ENCODE assay signal across 17 cellular contexts in the genomic region with DNA sequence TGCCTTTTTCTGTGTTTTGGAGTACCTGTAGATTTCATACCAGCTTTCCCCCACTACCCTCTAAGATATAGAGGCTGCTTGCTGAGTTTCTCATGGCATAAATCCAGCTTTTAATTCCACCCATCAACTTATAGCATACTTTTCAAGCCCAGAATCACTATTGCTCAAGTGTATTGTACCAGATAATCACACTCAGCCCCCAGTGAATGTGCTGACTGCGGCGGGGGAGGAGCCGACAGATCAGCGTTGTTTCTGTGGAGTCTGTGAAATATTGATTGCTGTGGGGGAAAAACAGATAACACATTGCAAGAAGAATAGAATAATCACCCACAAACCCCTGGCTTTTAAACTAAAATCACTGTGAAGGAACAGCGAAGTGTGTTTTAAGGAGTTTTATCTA.
DNase-seq lines count a peak whose midpoint lies in the region; ATAC-seq and TF ChIP-seq lines count a peak whose summit lies in the region.
"Had no signal": no experiment of that assay in that cellular context is flagged by ENCODE, and none has a peak within 500 bp of the region (broad histone marks: within the 10 kb centered on the region; RNA-seq: fewer than 3 reads in every experiment).

No MANE protein-coding gene starts in this region.

- H3K36me3 ChIP-seq in adipocyte (ENCODE audit: control insufficient read depth, insufficient read depth, low read length, severe bottlenecking) = no peaks in the 10 kb centered on the region
- no peaks in the 10 kb centered on the region for H3K36me3 ChIP-seq in hepatocyte (replicated peaks; ENCODE audit: insufficient read depth, low read depth)
- H3K36me3 ChIP-seq in neural progenitor cell = no peaks in the 10 kb centered on the region
- H3K36me3 ChIP-seq in uterus = no peaks in the 10 kb centered on the region
- no peaks in the 10 kb centered on the region for H3K36me3 ChIP-seq in MM.1S (replicated peaks; ENCODE audit: insufficient read depth, low read length)

- no peak for TF ChIP-seq CTCF in hepatocyte (IDR thresholded peaks at IDR 0.05; ENCODE audit: poor library complexity)
- no peak for TF ChIP-seq CTCF in neural progenitor cell (IDR thresholded peaks at IDR 0.05)
- no peak for TF ChIP-seq CTCF in uterus (IDR thresholded peaks at IDR 0.05)
- TF ChIP-seq CTCF in MM.1S (IDR thresholded peaks at IDR 0.05; ENCODE audit: low read length) = no peak

- peaks cover 6% of the 10 kb centered on the region for H3K9me3 ChIP-seq in adipocyte (ENCODE audit: control insufficient read depth, low read length)
- H3K9me3 ChIP-seq in hepatocyte (ENCODE audit: low read depth) = peaks cover 3% of the 10 kb centered on the region
- H3K9me3 ChIP-seq in neural progenitor cell (ENCODE audit: low read depth) = no peaks in the 10 kb centered on the region
- H3K9me3 ChIP-seq in uterus = no peaks in the 10 kb centered on the region
- H3K9me3 ChIP-seq in MM.1S (replicated peaks; ENCODE audit: insufficient read depth, low read length) = no peaks in the 10 kb centered on the region

- H3K27me3 ChIP-seq in adipocyte (replicated peaks; ENCODE audit: control insufficient read depth, insufficient read depth, low read length) (no peaks in the 10 kb centered on the region), hepatocyte (no peaks in the 10 kb centered on the region), neural progenitor cell (no peaks in the 10 kb centered on the region), uterus (no peaks in the 10 kb centered on the region), MM.1S (replicated peaks; ENCODE audit: insufficient read depth, low read length) (no peaks in the 10 kb centered on the region)

- ATAC-seq in activated naive CD4-positive, alpha-beta T cell treated with anti-CD3 and anti-CD28 coated beads, Interleukin-2, amount 50 U/mL, for 72 hours = no peak
- ATAC-seq: Right ventricle myocardium inferior had no signal

- H2AFZ ChIP-seq in hepatocyte = peak overlapping the region; percentile 17
- H2AFZ ChIP-seq in neural progenitor cell (replicated peaks) = no peak overlapping the region
- no peak overlapping the region for H2AFZ ChIP-seq in MM.1S (ENCODE audit: low read length)

- intact Hi-C loops in uterus (cut with DNase I; ENCODE audit: low total_unique reads) = no loop called here

- no peaks in the 10 kb centered on the region for H3K9me2 ChIP-seq in hepatocyte (replicated peaks; ENCODE audit: insufficient read depth)
- no peaks in the 10 kb centered on the region for H3K9me2 ChIP-seq in MM.1S (replicated peaks; ENCODE audit: insufficient read depth, low read length)

- WGBS in hepatocyte (ENCODE audit: low lambda C conversion rate, missing lambda C conversion rate) = 32% methylated on average over 5 of the region's 5 CpGs

- H3K27ac ChIP-seq in hepatocyte (peak overlapping the region; percentile 65), neural progenitor cell (no peak overlapping the region), uterus (no peak overlapping the region), MM.1S (ENCODE audit: low read length) (no peak overlapping the region)

- peak overlapping the region; percentile 57 for H3K4me3 Mint-ChIP-seq in neural progenitor cell
- H3K4me3 Mint-ChIP-seq: CD4-positive, CD25-positive, alpha-beta regulatory T cell; HFFc6 had no signal

- H3F3A ChIP-seq in neural progenitor cell (ENCODE audit: low read depth) (peaks cover 14% of the 10 kb centered on the region), MM.1S (ENCODE audit: insufficient read depth, low read length) (no peaks in the 10 kb centered on the region)

- H4K20me1 ChIP-seq in hepatocyte (ENCODE audit: insufficient read depth, poor library complexity, severe bottlenecking) (no peaks in the 10 kb centered on the region), neural progenitor cell (ENCODE audit: low read depth) (peaks cover 5% of the 10 kb centered on the region), MM.1S (ENCODE audit: insufficient read depth, low read length) (no peaks in the 10 kb centered on the region)

- peaks cover 78% of the 10 kb centered on the region for H3K4me1 Mint-ChIP-seq in neural progenitor cell
- H3K4me1 Mint-ChIP-seq: CD4-positive, CD25-positive, alpha-beta regulatory T cell had no signal

- no peak for TF ChIP-seq POLR2A in uterus (IDR thresholded peaks at IDR 0.05)

- peaks cover 12% of the 10 kb centered on the region for H3K9me3 Mint-ChIP-seq in neural progenitor cell
- peaks cover 6 to 14% of the 10 kb centered on the region in 2 donors for H3K9me3 Mint-ChIP-seq in activated naive CD4-positive, alpha-beta T cell treated with anti-CD3 and anti-CD28 coated beads, Interleukin-2, amount 50 U/mL, for 72 hours

- H3K9ac ChIP-seq in adipocyte (ENCODE audit: low read length) (no peak overlapping the region), neural progenitor cell (no peak overlapping the region), MM.1S (ENCODE audit: low read length) (no peak overlapping the region)

- H3K36me3 Mint-ChIP-seq in neural progenitor cell = peaks cover 8% of the 10 kb centered on the region
- H3K36me3 Mint-ChIP-seq in activated naive CD4-positive, alpha-beta T cell treated with anti-CD3 and anti-CD28 coated beads, Interleukin-2, amount 50 U/mL, for 72 hours = no peaks in the 10 kb centered on the region
- H3K36me3 Mint-ChIP-seq: CD4-positive, CD25-positive, alpha-beta regulatory T cell had no signal

- H3K4me2 ChIP-seq in hepatocyte (peak overlapping the region; percentile 53), neural progenitor cell (peak overlapping the region; percentile 71), MM.1S (ENCODE audit: low read depth, low read length) (no peak overlapping the region)

- no peak overlapping the region for H3K4me3 ChIP-seq in adipocyte (ENCODE audit: low read length)
- H3K4me3 ChIP-seq in hepatocyte = no peak overlapping the region
- H3K4me3 ChIP-seq in neural progenitor cell = peak overlapping the region; percentile 13
- H3K4me3 ChIP-seq in uterus = no peak overlapping the region
- H3K4me3 ChIP-seq in MM.1S (ENCODE audit: low read length) = no peak overlapping the region

- no peaks in the 10 kb centered on the region for H3K79me2 ChIP-seq in hepatocyte
- no peaks in the 10 kb centered on the region for H3K79me2 ChIP-seq in neural progenitor cell (ENCODE audit: low read depth)
- H3K79me2 ChIP-seq in MM.1S (ENCODE audit: low read length) = no peaks in the 10 kb centered on the region

- DNase-seq in Ammon's horn (ENCODE audit: low spot score) = peak; percentile 10
- DNase-seq in adipocyte (ENCODE audit: low read depth) = peak; percentile 38
- no peak for DNase-seq in hepatocyte (ENCODE audit: low spot score)
- no peak for DNase-seq in neural progenitor cell (ENCODE audit: low spot score)
- DNase-seq in hippocampal formation (lab: John Stamatoyannopoulos, UW) = no peak
- DNase-seq in activated naive CD4-positive, alpha-beta T cell treated with anti-CD3 and anti-CD28 coated beads, Interleukin-2, amount 50 U/mL, for 72 hours (ENCODE audit: low spot score in 2 of 2) = no peak
- no peak for DNase-seq in uterus
- DNase-seq in MM.1S = no peak
- DNase-seq: CD4-positive, CD25-positive, alpha-beta regulatory T cell; DMS79 treated with DMSO at 0.1 percent for 48 hours; GDM1; GOT3; HFFc6; NCI-H187 treated with DMSO at 0.1 percent for 48 hours; NCI-H510A; NCI-H82 had no signal

- no peaks in the 10 kb centered on the region for H3K4me1 ChIP-seq in adipocyte (ENCODE audit: control insufficient read depth, insufficient read depth, low read length)
- H3K4me1 ChIP-seq in hepatocyte (ENCODE audit: insufficient read depth) = peaks cover 24% of the 10 kb centered on the region
- peaks cover 27% of the 10 kb centered on the region for H3K4me1 ChIP-seq in neural progenitor cell
- H3K4me1 ChIP-seq in uterus = no peaks in the 10 kb centered on the region
- H3K4me1 ChIP-seq in MM.1S (ENCODE audit: low read length) = no peaks in the 10 kb centered on the region

- peak overlapping the region; percentile 99 for H3K27ac Mint-ChIP-seq in neural progenitor cell
- H3K27ac Mint-ChIP-seq in activated naive CD4-positive, alpha-beta T cell treated with anti-CD3 and anti-CD28 coated beads, Interleukin-2, amount 50 U/mL, for 72 hours = no peak overlapping the region
- H3K27ac Mint-ChIP-seq: CD4-positive, CD25-positive, alpha-beta regulatory T cell; HFFc6 had no signal

- peaks cover 9% of the 10 kb centered on the region for H3K27me3 Mint-ChIP-seq in neural progenitor cell (ENCODE audit: insufficient read depth, low read depth)
- H3K27me3 Mint-ChIP-seq: CD4-positive, CD25-positive, alpha-beta regulatory T cell had no signal

Comparison
In these comparisons a context has a peak if more than half of its experiments do, and no peak if none do; other contexts are left out.
1. DNase-seq: peak in Ammon's horn (single experiment) and adipocyte (single experiment); none in hepatocyte (single experiment), neural progenitor cell (single experiment), hippocampal formation (0 of 2), activated naive CD4-positive, alpha-beta T cell treated with anti-CD3 and anti-CD28 coated beads, Interleukin-2, amount 50 U/mL, for 72 hours (0 of 2), uterus (0 of 2) and MM.1S (single experiment).